In the genomic region with DNA sequence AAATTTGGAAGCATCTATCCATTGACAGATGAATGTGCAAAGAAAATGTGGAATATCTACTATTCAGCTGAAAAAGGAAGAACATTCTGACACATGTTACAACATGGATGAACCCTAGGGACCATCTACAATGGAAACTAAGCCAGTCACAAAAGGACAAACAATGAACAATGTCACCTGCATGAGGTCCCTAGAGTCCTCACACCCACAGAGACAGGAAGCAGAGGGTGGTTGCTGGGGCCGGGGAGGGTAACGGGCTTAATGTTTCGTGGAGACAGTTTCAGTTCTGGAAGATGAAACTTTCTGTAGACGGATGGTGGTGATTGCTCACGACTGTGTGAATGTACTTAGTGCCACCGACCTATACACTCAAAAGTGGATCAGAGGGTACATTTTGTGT, we compare ENCODE assay signal across 9 cellular contexts.
A peak's percentile ranks its signal among the peaks of the same experiment; 100 is the strongest.
DNase-seq lines count a peak whose midpoint lies in the region; ATAC-seq and TF ChIP-seq lines count a peak whose summit lies in the region.
"Had no signal": no experiment of that assay in that cellular context is flagged by ENCODE, and none has a peak within 500 bp of the region (broad histone marks: within the 10 kb centered on the region; RNA-seq: fewer than 3 reads in every experiment).

No MANE protein-coding gene starts in this region.

- no peaks in the 10 kb centered on the region for H3K27me3 ChIP-seq in OCI-LY1 (ENCODE audit: insufficient read depth, low read length)
- peaks cover 0 to 5% (median 0%) of the 10 kb centered on the region in 3 donors for H3K27me3 ChIP-seq in gastrocnemius medialis

- H3K4me1 ChIP-seq in OCI-LY1 (ENCODE audit: insufficient read depth, low read length, severe bottlenecking) (peaks cover 37% of the 10 kb centered on the region), gastrocnemius medialis (no peaks in the 10 kb centered on the region)

- H3K4me2 ChIP-seq in OCI-LY1 (ENCODE audit: low read length): peak overlapping the region; percentile 55

- peak overlapping the region; percentile 49 for H3K9ac ChIP-seq in OCI-LY1 (ENCODE audit: low read length)

- H3K4me3 ChIP-seq in OCI-LY1 (ENCODE audit: low read depth, low read length, poor library complexity, severe bottlenecking) (peak overlapping the region; percentile 28), gastrocnemius medialis (no peak overlapping the region)

- in situ Hi-C loops in gastrocnemius medialis (cut with MboI; ENCODE audit: low sequenced_read_pairs in 4 of 4): no loop called here

- TF ChIP-seq CTCF in OCI-LY1 (IDR thresholded peaks at IDR 0.05; ENCODE audit: low read length) (no peak), gastrocnemius medialis (IDR thresholded peaks at IDR 0.05 in 4 of 5, conservative IDR thresholded peaks at IDR 0.05 in 1 of 5) (no peak)

- H3K27ac ChIP-seq in OCI-LY1 (ENCODE audit: low read depth, low read length, poor library complexity, severe bottlenecking) (peak overlapping the region; percentile 93), gastrocnemius medialis (no peak overlapping the region)

- H3K36me3 ChIP-seq in OCI-LY1 (ENCODE audit: insufficient read depth, low read length) (no peaks in the 10 kb centered on the region; the same call in 1 of the 2 replicates), gastrocnemius medialis (no peaks in the 10 kb centered on the region)

- H3K79me2 ChIP-seq in OCI-LY1 (ENCODE audit: insufficient read depth, low read length): no peaks in the 10 kb centered on the region

- TF ChIP-seq POLR2A in gastrocnemius medialis (IDR thresholded peaks at IDR 0.05): no peak

- peak; percentile 96 for ATAC-seq in GM18499 (IDR thresholded peaks at IDR 0.05; ENCODE audit: insufficient read depth, unreplicated experiment)
- peak; percentile 95 for ATAC-seq in GM19328 (IDR thresholded peaks at IDR 0.05; ENCODE audit: unreplicated experiment)
- peak; percentile 98 for ATAC-seq in HG02981 (IDR thresholded peaks at IDR 0.05; ENCODE audit: unreplicated experiment)
- no peak for ATAC-seq in gastrocnemius medialis

- DNase-seq in NCI-H1930 (lab: John Stamatoyannopoulos, UW) (no peak), Kasumi-1 (lab: John Stamatoyannopoulos, UW) (no peak), NCI-H446 (lab: John Stamatoyannopoulos, UW) (no peak), gastrocnemius medialis (no peak)
- DNase-seq: central memory CD4-positive, alpha-beta T cell had no signal

- H3K9me2 ChIP-seq in OCI-LY1 (ENCODE audit: low read depth, low read length): no peaks in the 10 kb centered on the region

- H3F3A ChIP-seq in OCI-LY1 (ENCODE audit: insufficient read depth, low read length): 0 out of 2 replicates have a peak, but pooled peaks cover 2% of the 10 kb centered on the region

- no peaks in the 10 kb centered on the region for H4K20me1 ChIP-seq in OCI-LY1 (ENCODE audit: insufficient read depth, low read length)

- no peak overlapping the region for H2AFZ ChIP-seq in OCI-LY1 (ENCODE audit: low read length)

- 0 out of 2 replicates have a peak, but pooled peaks cover 4% of the 10 kb centered on the region for H3K9me3 ChIP-seq in OCI-LY1 (ENCODE audit: low read length)
- no peaks in the 10 kb centered on the region for H3K9me3 ChIP-seq in gastrocnemius medialis

- intact Hi-C loops in gastrocnemius medialis (cut with DNase I; ENCODE audit: low total_unique reads): no loop called here

Comparison
In these comparisons a context has a peak if more than half of its experiments do, and no peak if none do; other contexts are left out.
1. ATAC-seq: peak in GM18499 (single experiment), GM19328 (single experiment) and HG02981 (single experiment); none in gastrocnemius medialis (0 of 2).